In the genomic region with DNA sequence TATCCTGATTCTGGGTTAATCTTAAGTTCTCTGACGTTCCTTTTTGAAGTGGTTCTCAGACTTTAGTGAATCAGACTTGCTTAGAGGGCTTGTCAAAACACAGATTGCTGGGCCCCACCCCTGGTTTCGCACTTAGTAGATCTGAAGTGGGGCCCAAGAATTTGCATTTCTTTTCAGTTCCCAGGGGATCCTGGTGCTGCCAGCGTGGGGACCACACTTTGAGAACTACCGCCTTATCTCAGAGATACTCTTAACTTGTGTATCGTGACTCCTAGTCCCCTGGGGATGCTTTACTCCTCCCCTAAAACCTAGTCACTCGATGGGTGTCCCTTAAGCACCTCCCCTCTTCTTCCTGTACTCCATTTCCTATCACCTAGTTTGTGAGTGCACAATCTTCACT, we compare ENCODE assay signal across 16 cellular contexts. TPM values are rescaled to one million over a fixed set of nuclear protein-coding genes. Genes with fewer than 3 reads are reported as not detected.
DNase-seq lines count a peak whose midpoint lies in the region; ATAC-seq, FAIRE-seq and TF ChIP-seq lines count a peak whose summit lies in the region.
"Had no signal": no experiment of that assay in that cellular context is flagged by ENCODE, and none has a peak within 500 bp of the region (broad histone marks: within the 10 kb centered on the region; RNA-seq: fewer than 3 reads in every experiment).

No MANE protein-coding gene starts in this region.

- H3K4me3 Mint-ChIP-seq in T-helper 17 cell, result no peak overlapping the region
- H3K4me3 Mint-ChIP-seq: H9 had no signal

- no peaks in the 10 kb centered on the region for H3K36me3 Mint-ChIP-seq in T-helper 17 cell (ENCODE audit: low read depth)

- ATAC-seq in GM18907 (IDR thresholded peaks at IDR 0.05; ENCODE audit: unreplicated experiment), result peak; percentile 77
- peak; percentile 75 for ATAC-seq in HG02610 (IDR thresholded peaks at IDR 0.05; ENCODE audit: unreplicated experiment)
- ATAC-seq in HG02938 (IDR thresholded peaks at IDR 0.05; ENCODE audit: unreplicated experiment), result no peak
- ATAC-seq in HG02884 (IDR thresholded peaks at IDR 0.05; ENCODE audit: unreplicated experiment), result no peak
- no peak for ATAC-seq in T-helper 17 cell
- ATAC-seq: foreskin keratinocyte had no signal

- no peaks in the 10 kb centered on the region for H3K9me3 ChIP-seq in T-helper 17 cell (ENCODE audit: control insufficient read depth, low read length, poor library complexity, severe bottlenecking)
- H3K9me3 ChIP-seq: SK-N-SH had no signal

- peak; percentile 96 for FAIRE-seq in GM12892 (lab: Jason Lieb, UNC)

- DNase-seq in GM12892 (ENCODE audit: insufficient read length) (peak; percentile 58), NAMALWA (ENCODE audit: low spot score) (peak; percentile 91), DMS79 (lab: John Stamatoyannopoulos, UW) (no peak), T-helper 17 cell (no peak)
- DNase-seq: foreskin keratinocyte; H9; NCI-H1417 treated with DMSO at 0.1 percent for 48 hours; NK-92 treated with Interleukin-12 subunit alpha and Interleukin-12 subunit beta, amount 100 ng/mL, for 24 hours; SK-N-SH; stimulated activated naive CD4-positive, alpha-beta T cell had no signal

- H3K27ac Mint-ChIP-seq in T-helper 17 cell, result no peak overlapping the region
- H3K27ac Mint-ChIP-seq: H9 had no signal

- H3K27me3 Mint-ChIP-seq in T-helper 17 cell, result peaks cover 32% of the 10 kb centered on the region

- peaks cover 3% of the 10 kb centered on the region for H3K4me1 Mint-ChIP-seq in T-helper 17 cell

- TF ChIP-seq POLR2A in GM12892 (IDR thresholded peaks at IDR 0.05; ENCODE audit: low read depth, low read length), result no peak

RNA-seq across cellular contexts. Expression of gene KRTDAP, which starts 5.6 kb away (rescaled TPM):
- polyA plus RNA-seq in GM12892 (2012; ENCODE audit: missing spikeins), result not detected
- not detected for total RNA-seq in T-helper 17 cell
- total RNA-seq: aorta, left lobe of liver had no signal
- polyA plus RNA-seq: aorta, SK-N-SH had no signal

RNA-seq across cellular contexts. Expression of gene DMKN, which starts 28.8 kb away (rescaled TPM):
- polyA plus RNA-seq in GM12892 (2012; ENCODE audit: missing spikeins), result 99.5 TPM
- total RNA-seq in T-helper 17 cell, result not detected
- polyA plus RNA-seq: SK-N-SH had no signal

RNA-seq across cellular contexts. Expression of gene FFAR2, which starts 36.6 kb away (rescaled TPM):
- 1.6 TPM for polyA plus RNA-seq in GM12892 (2012; ENCODE audit: missing spikeins)
- under 1 TPM; 0.16 to 0.55 TPM for total RNA-seq in T-helper 17 cell
- total RNA-seq: foreskin keratinocyte, H9, left lobe of liver had no signal
- polyA plus RNA-seq: foreskin keratinocyte, SK-N-SH had no signal

RNA-seq across cellular contexts. Expression of gene SBSN, which starts 43.5 kb away (rescaled TPM):
- 1.3 TPM for polyA plus RNA-seq in GM12892 (2012; ENCODE audit: missing spikeins)
- total RNA-seq in T-helper 17 cell, result not detected
- total RNA-seq: aorta, left lobe of liver had no signal

RNA-seq across cellular contexts. Expression of gene GAPDHS, which starts 48.6 kb away (rescaled TPM):
- polyA plus RNA-seq in GM12892 (2012; ENCODE audit: missing spikeins), result not detected
- not detected for total RNA-seq in T-helper 17 cell
- total RNA-seq: aorta, foreskin keratinocyte, H9, left lobe of liver had no signal
- polyA plus RNA-seq: aorta, foreskin keratinocyte, SK-N-SH had no signal

Comparison
In these comparisons a context has a peak if more than half of its experiments do, and no peak if none do; other contexts are left out.
1. DNase-seq: peak in GM12892 (single experiment) and NAMALWA (single experiment); none in DMS79 (single experiment) and T-helper 17 cell (0 of 3).
2. ATAC-seq: peak in GM18907 (single experiment) and HG02610 (single experiment); none in HG02938 (single experiment), HG02884 (single experiment) and T-helper 17 cell (single experiment).